ENCODE assay signal across 32 cellular contexts in the genomic region with DNA sequence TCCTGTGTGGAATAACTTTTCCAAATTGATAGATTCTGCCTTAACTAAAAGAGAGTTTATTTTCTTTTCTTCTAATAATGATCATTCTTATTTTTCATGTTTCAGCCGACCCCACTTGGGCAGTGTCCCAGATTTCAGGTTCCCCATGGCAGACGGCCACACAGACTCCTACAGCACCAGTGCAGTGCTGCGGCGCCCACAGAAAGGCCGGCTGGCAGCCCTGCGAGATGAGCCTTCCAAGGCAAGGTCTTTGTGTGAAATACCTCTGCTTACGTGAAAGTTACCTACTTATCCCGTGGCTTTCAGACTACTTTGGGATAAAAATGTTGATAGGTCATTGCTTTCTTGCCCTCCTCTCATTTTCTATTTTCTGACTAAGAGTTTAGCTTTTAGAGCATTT.
"Had no signal": no experiment of that assay in that cellular context is flagged by ENCODE, and none has a peak within 500 bp of the region (broad histone marks: within the 10 kb centered on the region; RNA-seq: fewer than 3 reads in every experiment).

No MANE protein-coding gene starts in this region.

- H3K27ac ChIP-seq: adrenal gland, ascending aorta, body of pancreas, brain microvascular endothelial cell, breast epithelium, cardiac muscle cell had no signal

- ATAC-seq: activated naive CD4-positive, alpha-beta T cell treated with anti-CD3 and anti-CD28 coated beads, Interleukin-2, amount 50 U/mL, for 72 hours; activated naive CD8-positive, alpha-beta T cell treated with anti-CD3 and anti-CD28 coated beads, Interleukin-2, amount 50 U/mL, for 24 hours; activated T-cell treated with anti-CD3 and anti-CD28 coated beads, Interleukin-2, amount 50 U/mL, for 4 hours; activated T-cell treated with anti-CD3 and anti-CD28 coated beads, Interleukin-2, amount 50 U/mL, for 72 hours; activated T-helper 17 cell treated with anti-CD3 and anti-CD28 coated beads, Interleukin-2, amount 50 U/mL, for 72 hours; body of pancreas had no signal

- H3K9me3 ChIP-seq: adrenal gland, ascending aorta, body of pancreas, breast epithelium had no signal

- H3K27me3 ChIP-seq: adrenal gland, ascending aorta, body of pancreas, brain microvascular endothelial cell, breast epithelium, cardiac muscle cell had no signal

- H3K4me1 ChIP-seq: ascending aorta, body of pancreas, breast epithelium had no signal

- DNase-seq: activated effector memory CD4-positive, alpha-beta T cell treated with anti-CD3 and anti-CD28 coated beads, Interleukin-2, amount 50 U/mL, for 16 hours; activated effector memory CD4-positive, alpha-beta T cell treated with Interleukin-2 at 50 U/mL for 16 hours; activated gamma-delta T cell; activated gamma-delta T cell treated with Interleukin-2 at 50 U/mL for 16 hours; activated naive CD4-positive, alpha-beta T cell; activated naive CD4-positive, alpha-beta T cell treated with anti-CD3 and anti-CD28 coated beads for 36 hours; activated naive CD4-positive, alpha-beta T cell treated with anti-CD3 and anti-CD28 coated beads, Interleukin-2, amount 10 ng/mL, durations not matched to agents 7 days and 5 days; activated naive CD4-positive, alpha-beta T cell treated with anti-CD3 and anti-CD28 coated beads, Interleukin-2, amount 50 U/mL, for 16 hours; activated naive CD4-positive, alpha-beta T cell treated with Interleukin-2 at 50 U/mL for 16 hours; activated naive CD8-positive, alpha-beta T cell treated with anti-CD3 and anti-CD28 coated beads for 36 hours; activated naive CD8-positive, alpha-beta T cell treated with anti-CD3 and anti-CD28 coated beads, Interleukin-2, amount 10 ng/mL, durations not matched to agents 7 days and 5 days; activated naive CD8-positive, alpha-beta T cell treated with anti-CD3 and anti-CD28 coated beads, Interleukin-2, amount 50 U/mL, for 24 hours; activated T-cell treated with anti-CD3 and anti-CD28 coated beads for 4 hours; activated T-cell treated with anti-CD3 and anti-CD28 coated beads, Interleukin-2, amount 50 U/mL, for 1 hour; activated T-cell treated with anti-CD3 and anti-CD28 coated beads, Interleukin-2, amount 50 U/mL, for 24 hours; activated T-cell treated with anti-CD3 and anti-CD28 coated beads, Interleukin-2, amount 50 U/mL, for 4 hours; activated T-cell treated with anti-CD3 and anti-CD28 coated beads, Interleukin-2, amount 50 U/mL, for 48 hours; activated T-cell treated with anti-CD3 and anti-CD28 coated beads, Interleukin-2, amount 50 U/mL, for 72 hours; amniotic stem cell; anterior cingulate cortex; aorta; body of pancreas; brain microvascular endothelial cell; caudate nucleus; central memory CD4-positive, alpha-beta T cell; cerebellar nuclear complex had no signal

- H3K4me3 ChIP-seq: adrenal gland, ascending aorta, body of pancreas, breast epithelium, cardiac muscle cell had no signal
